In the genomic region with DNA sequence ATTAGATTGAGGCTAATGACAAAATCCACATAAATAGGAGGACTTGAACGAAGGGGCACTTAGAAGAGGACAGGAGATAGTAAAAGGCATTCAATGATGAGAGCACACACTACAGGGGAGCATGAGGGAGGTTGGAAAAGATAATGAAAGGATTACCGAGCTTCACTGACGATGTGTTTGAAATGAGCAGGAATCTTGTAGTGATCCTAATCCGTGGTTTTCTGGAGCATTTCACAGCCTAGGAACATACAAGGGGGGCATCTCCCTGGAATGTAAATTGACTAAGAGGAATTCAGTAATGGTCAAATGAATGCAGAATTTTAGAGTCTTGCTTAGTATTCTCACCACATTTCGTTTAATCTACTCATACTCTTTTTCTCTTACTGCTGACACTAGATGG, we compare ENCODE assay signal across 15 cellular contexts. TPM values are rescaled to one million over a fixed set of nuclear protein-coding genes. Genes with fewer than 3 reads are reported as not detected.
"Had no signal": no experiment of that assay in that cellular context is flagged by ENCODE, and none has a peak within 500 bp of the region (broad histone marks: within the 10 kb centered on the region; RNA-seq: fewer than 3 reads in every experiment).

No MANE protein-coding gene starts in this region.

- H3K27ac Mint-ChIP-seq: stimulated activated naive B cell treated with anti-CD40 and anti-IgM and Interleukin-4, amounts not matched to agents 10 μg/mL and 1 μg/mL and 100 μg/mL, for 72 hours; type B pancreatic cell had no signal

- H3K4me3 ChIP-seq: ascending aorta, cardiac muscle cell had no signal

- H3K9me3 ChIP-seq: ascending aorta, neutrophil had no signal

- ATAC-seq: left ventricle myocardium superior; right cardiac atrium; SK-N-SH treated with all-trans-retinoic acid at 6 μM for 48 hours; stimulated activated naive B cell treated with anti-CD40 and anti-IgM and Interleukin-4, amounts not matched to agents 10 μg/mL and 1 μg/mL and 100 μg/mL, for 72 hours had no signal

- H3K4me3 Mint-ChIP-seq: stimulated activated naive B cell treated with anti-CD40 and anti-IgM and Interleukin-4, amounts not matched to agents 10 μg/mL and 1 μg/mL and 100 μg/mL, for 72 hours; type B pancreatic cell had no signal

- DNase-seq: activated CD4-positive, alpha-beta T cell treated with anti-CD3 and anti-CD28 coated beads for 48 hours; activated effector memory CD4-positive, alpha-beta T cell treated with anti-CD3 and anti-CD28 coated beads, Interleukin-2, amount 50 U/mL, for 16 hours; activated T-cell treated with anti-CD3 and anti-CD28 coated beads for 4 hours; effector CD8-positive, alpha-beta T cell; hippocampal formation; left ventricle myocardium superior; mesenchymal stem cell; right cardiac atrium; stimulated activated naive B cell treated with anti-CD40 and anti-IgM and Interleukin-4, amounts not matched to agents 10 μg/mL and 1 μg/mL and 100 μg/mL, for 72 hours had no signal

- H3K27me3 Mint-ChIP-seq: stimulated activated naive B cell treated with anti-CD40 and anti-IgM and Interleukin-4, amounts not matched to agents 10 μg/mL and 1 μg/mL and 100 μg/mL, for 72 hours; type B pancreatic cell had no signal

- H3K9me3 Mint-ChIP-seq: stimulated activated naive B cell treated with anti-CD40 and anti-IgM and Interleukin-4, amounts not matched to agents 10 μg/mL and 1 μg/mL and 100 μg/mL, for 72 hours; type B pancreatic cell had no signal

- H3K27me3 ChIP-seq: ascending aorta, cardiac muscle cell, neutrophil had no signal

- H3K27ac ChIP-seq: ascending aorta, cardiac muscle cell, epithelial cell of prostate, neutrophil had no signal

RNA-seq across cellular contexts. Expression of a gene that starts 33.8 kb away (rescaled TPM):
- total RNA-seq: ascending aorta had no signal

RNA-seq across cellular contexts. Expression of a gene that starts 36.2 kb away (rescaled TPM):
- total RNA-seq: ascending aorta had no signal
